1 cellular context compared by ENCODE assay signal in genomic region chr16:5349661-5350060, GRCh38.
TF ChIP-seq lines count a peak whose summit lies in the region.

No MANE protein-coding gene starts in this region.

TF ChIP-seq in GM23338, 12 proteins besides CTCF, POLR2A, EP300 and RAD21 (continued from another document):
- TF ChIP-seq ZNF462 (CRISPR knock-in tag; IDR thresholded peaks at IDR 0.05) (no peak), EZH2 (IDR thresholded peaks at IDR 0.05; ENCODE audit: low read depth, unreplicated experiment) (no peak), POLR2AphosphoS5 (IDR thresholded peaks at IDR 0.05; ENCODE audit: low read depth) (no peak), JUNB (IDR thresholded peaks at IDR 0.05; ENCODE audit: unreplicated experiment) (no peak), ZNF331 (CRISPR knock-in tag; IDR thresholded peaks at IDR 0.05; ENCODE audit: low read depth) (no peak), CREB1 (CRISPR knock-in tag; IDR thresholded peaks at IDR 0.05; ENCODE audit: low read depth) (no peak)
